Comparison of ENCODE assay signal across 8 cellular contexts in genomic region chr7:108452707-108453106, GRCh38. TPM values are rescaled to one million over a fixed set of nuclear protein-coding genes. Genes with fewer than 3 reads are reported as not detected.
DNase-seq lines count a peak whose midpoint lies in the region; ATAC-seq and TF ChIP-seq lines count a peak whose summit lies in the region.

No MANE protein-coding gene starts in this region.

- no peak overlapping the region for H3K4me3 Mint-ChIP-seq in activated T-helper 2 cell treated with anti-CD3 and anti-CD28 coated beads, Interferon-gamma antibody, Interleukin-2, Interleukin-4, amounts not matched to agents 10 μg/mL and 5 μg/mL and 100 μg/mL, durations not matched to agents 14 hours and 24 hours and 36 hours (ENCODE audit: low read depth)

- intact Hi-C loops in activated T-helper 2 cell treated with anti-CD3 and anti-CD28 coated beads, Interferon-gamma antibody, Interleukin-2, Interleukin-4, amounts not matched to agents 10 μg/mL and 5 μg/mL and 100 μg/mL, durations not matched to agents 14 hours and 24 hours and 36 hours (cut with micrococcal nuclease) = no loop called here

- H3K27ac Mint-ChIP-seq in activated T-helper 2 cell treated with anti-CD3 and anti-CD28 coated beads, Interferon-gamma antibody, Interleukin-2, Interleukin-4, amounts not matched to agents 10 μg/mL and 5 μg/mL and 100 μg/mL, durations not matched to agents 14 hours and 24 hours and 36 hours = no peak overlapping the region

- ATAC-seq in HG03565 (IDR thresholded peaks at IDR 0.05; ENCODE audit: unreplicated experiment) = peak; percentile 44

- TF ChIP-seq CTCF in AG09319 (IDR thresholded peaks at IDR 0.05; ENCODE audit: low read depth, low read length) (peak; percentile 63), GM13977 (IDR thresholded peaks at IDR 0.05; ENCODE audit: extremely low read depth, insufficient read depth, missing control alignments) (peak; percentile 44)

- H3K9me3 Mint-ChIP-seq in activated T-helper 2 cell treated with anti-CD3 and anti-CD28 coated beads, Interferon-gamma antibody, Interleukin-2, Interleukin-4, amounts not matched to agents 10 μg/mL and 5 μg/mL and 100 μg/mL, durations not matched to agents 14 hours and 24 hours and 36 hours = no peaks in the 10 kb centered on the region

- in situ Hi-C loops in GM13977 (cut with MboI; ENCODE audit: low pct_unique_long_range_greater_than_20kb, low sequenced_read_pairs, unreplicated experiment) = no loop called here

- DNase-seq in AG09319 (ENCODE audit: extremely low read depth, low read depth) (no peak), GM13977 (ENCODE audit: low spot score) (peak; percentile 62), SK-N-DZ (ENCODE audit: low spot score) (peak; percentile 62), globus pallidus (ENCODE audit: low spot score) (peak; percentile 18)
- DNase-seq in activated T-helper 2 cell treated with anti-CD3 and anti-CD28 coated beads, Interferon-gamma antibody, Interleukin-2, Interleukin-4, amounts not matched to agents 10 μg/mL and 5 μg/mL and 100 μg/mL, durations not matched to agents 14 hours and 24 hours and 36 hours (ENCODE audit: low spot score) = no peak
- no peak for DNase-seq in activated CD4-positive, alpha-beta T cell treated with anti-CD3 and anti-CD28 coated beads for 4 hours
- DNase-seq in effector CD8-positive, alpha-beta T cell (lab: John Stamatoyannopoulos, UW) = no peak

- peaks cover 57% of the 10 kb centered on the region for H3K27me3 Mint-ChIP-seq in activated T-helper 2 cell treated with anti-CD3 and anti-CD28 coated beads, Interferon-gamma antibody, Interleukin-2, Interleukin-4, amounts not matched to agents 10 μg/mL and 5 μg/mL and 100 μg/mL, durations not matched to agents 14 hours and 24 hours and 36 hours (ENCODE audit: low read depth)

- H3K36me3 Mint-ChIP-seq in activated T-helper 2 cell treated with anti-CD3 and anti-CD28 coated beads, Interferon-gamma antibody, Interleukin-2, Interleukin-4, amounts not matched to agents 10 μg/mL and 5 μg/mL and 100 μg/mL, durations not matched to agents 14 hours and 24 hours and 36 hours (ENCODE audit: low read depth) = no peaks in the 10 kb centered on the region

- peaks cover 12% of the 10 kb centered on the region for H3K4me1 Mint-ChIP-seq in activated T-helper 2 cell treated with anti-CD3 and anti-CD28 coated beads, Interferon-gamma antibody, Interleukin-2, Interleukin-4, amounts not matched to agents 10 μg/mL and 5 μg/mL and 100 μg/mL, durations not matched to agents 14 hours and 24 hours and 36 hours (ENCODE audit: low read depth)

RNA-seq across cellular contexts. Expression of gene NRCAM, which starts 3.5 kb away (rescaled TPM):
- polyA plus RNA-seq in SK-N-DZ (2014; cell fraction: cytosol; rRNA removed) = 30.6 and 31.6 TPM in 2 replicates
- 29.1 and 34.8 TPM in 2 replicates for polyA plus RNA-seq in SK-N-DZ (2014; cell fraction: nucleus; rRNA removed)
- 0.05 TPM in 1 of 2 replicates, not detected in the other for total RNA-seq in activated T-helper 2 cell treated with anti-CD3 and anti-CD28 coated beads, Interferon-gamma antibody, Interleukin-2, Interleukin-4, amounts not matched to agents 10 μg/mL and 5 μg/mL and 100 μg/mL, durations not matched to agents 14 hours and 24 hours and 36 hours

Comparison
In these comparisons a context has a peak if more than half of its experiments do, and no peak if none do; other contexts are left out.
1. DNase-seq: peak in GM13977 (single experiment), SK-N-DZ (single experiment) and globus pallidus (single experiment); none in AG09319 (single experiment), activated T-helper 2 cell treated with anti-CD3 and anti-CD28 coated beads, Interferon-gamma antibody, Interleukin-2, Interleukin-4, amounts not matched to agents 10 μg/mL and 5 μg/mL and 100 μg/mL, durations not matched to agents 14 hours and 24 hours and 36 hours (single experiment), activated CD4-positive, alpha-beta T cell treated with anti-CD3 and anti-CD28 coated beads for 4 hours (0 of 2) and effector CD8-positive, alpha-beta T cell (single experiment).